Comparison of ENCODE assay signal across 1 cellular context in the genomic region with DNA sequence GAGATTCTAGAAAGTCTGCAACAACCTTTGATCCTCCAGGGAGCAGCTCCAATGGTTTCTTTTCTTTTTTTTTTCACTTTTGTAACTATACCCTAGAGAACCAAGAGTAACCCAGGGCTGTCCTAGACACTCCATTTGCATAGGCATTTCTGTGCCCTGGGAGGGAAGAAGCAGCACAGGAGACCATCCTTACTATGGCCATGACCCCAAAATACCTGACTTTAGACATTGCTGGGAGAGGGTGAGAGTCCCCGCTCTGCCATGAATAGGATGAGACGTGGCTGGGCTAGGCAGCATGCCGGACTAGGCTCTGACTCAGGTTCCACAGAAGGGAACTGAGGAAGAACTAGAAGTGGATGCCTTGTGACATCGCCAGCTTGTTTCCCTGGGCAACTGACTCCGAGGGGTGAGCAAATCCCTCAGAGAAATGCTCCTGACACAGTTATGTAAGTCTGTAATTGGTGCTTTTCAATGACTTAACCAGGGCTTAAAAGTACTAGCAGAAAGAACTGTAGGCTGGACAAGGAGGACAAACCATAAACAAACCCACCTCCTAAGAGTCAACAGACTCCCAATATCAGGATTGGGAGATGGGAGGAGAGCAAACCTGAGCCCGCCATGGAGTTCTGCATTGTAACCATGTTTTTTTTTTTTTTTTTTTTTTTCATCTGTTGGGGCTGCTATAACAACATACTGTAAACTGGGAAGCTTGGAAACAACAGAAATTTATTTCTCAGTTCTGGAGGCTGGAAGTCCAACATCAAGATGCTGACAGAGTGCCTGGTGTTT.
TF ChIP-seq lines count a peak whose summit lies in the region.

No MANE protein-coding gene starts in this region.

TF ChIP-seq in WTC11, 78 proteins besides CTCF, POLR2A, EP300 and RAD21 (continued from another document):
- TF ChIP-seq, protein P1, sequence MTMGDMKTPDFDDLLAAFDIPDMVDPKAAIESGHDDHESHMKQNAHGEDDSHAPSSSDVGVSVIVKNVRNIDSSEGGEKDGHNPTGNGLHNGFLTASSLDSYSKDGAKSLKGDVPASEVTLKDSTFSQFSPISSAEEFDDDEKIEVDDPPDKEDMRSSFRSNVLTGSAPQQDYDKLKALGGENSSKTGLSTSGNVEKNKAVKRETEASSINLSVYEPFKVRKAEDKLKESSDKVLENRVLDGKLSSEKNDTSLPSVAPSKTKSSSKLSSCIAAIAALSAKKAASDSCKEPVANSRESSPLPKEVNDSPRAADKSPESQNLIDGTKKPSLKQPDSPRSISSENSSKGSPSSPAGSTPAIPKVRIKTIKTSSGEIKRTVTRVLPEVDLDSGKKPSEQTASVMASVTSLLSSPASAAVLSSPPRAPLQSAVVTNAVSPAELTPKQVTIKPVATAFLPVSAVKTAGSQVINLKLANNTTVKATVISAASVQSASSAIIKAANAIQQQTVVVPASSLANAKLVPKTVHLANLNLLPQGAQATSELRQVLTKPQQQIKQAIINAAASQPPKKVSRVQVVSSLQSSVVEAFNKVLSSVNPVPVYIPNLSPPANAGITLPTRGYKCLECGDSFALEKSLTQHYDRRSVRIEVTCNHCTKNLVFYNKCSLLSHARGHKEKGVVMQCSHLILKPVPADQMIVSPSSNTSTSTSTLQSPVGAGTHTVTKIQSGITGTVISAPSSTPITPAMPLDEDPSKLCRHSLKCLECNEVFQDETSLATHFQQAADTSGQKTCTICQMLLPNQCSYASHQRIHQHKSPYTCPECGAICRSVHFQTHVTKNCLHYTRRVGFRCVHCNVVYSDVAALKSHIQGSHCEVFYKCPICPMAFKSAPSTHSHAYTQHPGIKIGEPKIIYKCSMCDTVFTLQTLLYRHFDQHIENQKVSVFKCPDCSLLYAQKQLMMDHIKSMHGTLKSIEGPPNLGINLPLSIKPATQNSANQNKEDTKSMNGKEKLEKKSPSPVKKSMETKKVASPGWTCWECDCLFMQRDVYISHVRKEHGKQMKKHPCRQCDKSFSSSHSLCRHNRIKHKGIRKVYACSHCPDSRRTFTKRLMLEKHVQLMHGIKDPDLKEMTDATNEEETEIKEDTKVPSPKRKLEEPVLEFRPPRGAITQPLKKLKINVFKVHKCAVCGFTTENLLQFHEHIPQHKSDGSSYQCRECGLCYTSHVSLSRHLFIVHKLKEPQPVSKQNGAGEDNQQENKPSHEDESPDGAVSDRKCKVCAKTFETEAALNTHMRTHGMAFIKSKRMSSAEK (CRISPR knock-in tag; IDR thresholded peaks at IDR 0.05; ENCODE audit: borderline replicate concordance): no peak
- TF ChIP-seq ZNF263 (CRISPR knock-in tag; IDR thresholded peaks at IDR 0.05; ENCODE audit: low read depth) (no peak), ZNF317 (CRISPR knock-in tag; IDR thresholded peaks at IDR 0.05; ENCODE audit: borderline replicate concordance, low read depth) (no peak), HMGA2 (CRISPR knock-in tag; IDR thresholded peaks at IDR 0.05) (no peak), ZNF671 (CRISPR knock-in tag; IDR thresholded peaks at IDR 0.05) (no peak), TCF7 (CRISPR knock-in tag; IDR thresholded peaks at IDR 0.05; ENCODE audit: low read depth) (no peak)
- TF ChIP-seq, protein P2, sequence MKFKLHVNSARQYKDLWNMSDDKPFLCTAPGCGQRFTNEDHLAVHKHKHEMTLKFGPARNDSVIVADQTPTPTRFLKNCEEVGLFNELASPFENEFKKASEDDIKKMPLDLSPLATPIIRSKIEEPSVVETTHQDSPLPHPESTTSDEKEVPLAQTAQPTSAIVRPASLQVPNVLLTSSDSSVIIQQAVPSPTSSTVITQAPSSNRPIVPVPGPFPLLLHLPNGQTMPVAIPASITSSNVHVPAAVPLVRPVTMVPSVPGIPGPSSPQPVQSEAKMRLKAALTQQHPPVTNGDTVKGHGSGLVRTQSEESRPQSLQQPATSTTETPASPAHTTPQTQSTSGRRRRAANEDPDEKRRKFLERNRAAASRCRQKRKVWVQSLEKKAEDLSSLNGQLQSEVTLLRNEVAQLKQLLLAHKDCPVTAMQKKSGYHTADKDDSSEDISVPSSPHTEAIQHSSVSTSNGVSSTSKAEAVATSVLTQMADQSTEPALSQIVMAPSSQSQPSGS (CRISPR knock-in tag; IDR thresholded peaks at IDR 0.05; ENCODE audit: borderline replicate concordance, low read depth): no peak
- TF ChIP-seq, protein P3, sequence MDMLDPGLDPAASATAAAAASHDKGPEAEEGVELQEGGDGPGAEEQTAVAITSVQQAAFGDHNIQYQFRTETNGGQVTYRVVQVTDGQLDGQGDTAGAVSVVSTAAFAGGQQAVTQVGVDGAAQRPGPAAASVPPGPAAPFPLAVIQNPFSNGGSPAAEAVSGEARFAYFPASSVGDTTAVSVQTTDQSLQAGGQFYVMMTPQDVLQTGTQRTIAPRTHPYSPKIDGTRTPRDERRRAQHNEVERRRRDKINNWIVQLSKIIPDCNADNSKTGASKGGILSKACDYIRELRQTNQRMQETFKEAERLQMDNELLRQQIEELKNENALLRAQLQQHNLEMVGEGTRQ (CRISPR knock-in tag; IDR thresholded peaks at IDR 0.05): no peak
- TF ChIP-seq, protein P4, sequence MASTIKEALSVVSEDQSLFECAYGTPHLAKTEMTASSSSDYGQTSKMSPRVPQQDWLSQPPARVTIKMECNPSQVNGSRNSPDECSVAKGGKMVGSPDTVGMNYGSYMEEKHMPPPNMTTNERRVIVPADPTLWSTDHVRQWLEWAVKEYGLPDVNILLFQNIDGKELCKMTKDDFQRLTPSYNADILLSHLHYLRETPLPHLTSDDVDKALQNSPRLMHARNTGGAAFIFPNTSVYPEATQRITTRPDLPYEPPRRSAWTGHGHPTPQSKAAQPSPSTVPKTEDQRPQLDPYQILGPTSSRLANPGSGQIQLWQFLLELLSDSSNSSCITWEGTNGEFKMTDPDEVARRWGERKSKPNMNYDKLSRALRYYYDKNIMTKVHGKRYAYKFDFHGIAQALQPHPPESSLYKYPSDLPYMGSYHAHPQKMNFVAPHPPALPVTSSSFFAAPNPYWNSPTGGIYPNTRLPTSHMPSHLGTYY (CRISPR knock-in tag; IDR thresholded peaks at IDR 0.05): no peak
